In the genomic region with DNA sequence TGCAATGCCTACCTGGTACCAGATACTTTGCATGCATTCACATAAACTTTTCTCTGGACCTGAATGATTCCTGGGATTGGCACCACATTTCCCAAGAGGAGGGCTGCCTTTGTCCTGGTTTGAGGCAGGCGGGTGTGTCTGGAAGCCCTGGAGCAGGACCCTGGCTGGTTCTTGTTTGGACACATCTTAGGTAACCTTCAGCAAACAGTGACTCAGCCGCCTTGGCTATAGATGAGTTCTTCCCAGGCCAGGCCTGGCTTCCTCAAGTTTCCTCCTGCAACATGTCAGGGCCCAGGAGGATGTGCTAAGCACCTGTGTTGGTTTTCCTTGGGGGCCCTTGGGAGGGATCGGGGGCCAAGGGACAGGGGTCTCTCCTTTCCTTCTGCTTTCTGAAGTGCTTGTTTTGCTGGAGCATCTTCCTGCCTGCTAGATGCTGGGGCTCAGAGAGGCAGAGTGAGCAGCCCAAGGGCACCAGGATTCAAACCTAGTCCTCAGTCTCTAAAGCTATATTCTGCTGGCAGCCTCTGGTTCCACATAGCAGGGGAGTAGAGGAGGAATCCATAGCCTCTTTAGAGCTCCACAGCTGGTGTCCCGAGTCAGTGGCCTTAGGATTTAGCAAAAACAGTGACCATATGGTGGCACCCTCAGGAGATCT, we compare ENCODE assay signal across 1 cellular context.
TF ChIP-seq lines count a peak whose summit lies in the region.

No MANE protein-coding gene starts in this region.

TF ChIP-seq in HepG2, 621 proteins besides CTCF, POLR2A, EP300 and RAD21 (continued from another document):
- TF ChIP-seq, protein P1, sequence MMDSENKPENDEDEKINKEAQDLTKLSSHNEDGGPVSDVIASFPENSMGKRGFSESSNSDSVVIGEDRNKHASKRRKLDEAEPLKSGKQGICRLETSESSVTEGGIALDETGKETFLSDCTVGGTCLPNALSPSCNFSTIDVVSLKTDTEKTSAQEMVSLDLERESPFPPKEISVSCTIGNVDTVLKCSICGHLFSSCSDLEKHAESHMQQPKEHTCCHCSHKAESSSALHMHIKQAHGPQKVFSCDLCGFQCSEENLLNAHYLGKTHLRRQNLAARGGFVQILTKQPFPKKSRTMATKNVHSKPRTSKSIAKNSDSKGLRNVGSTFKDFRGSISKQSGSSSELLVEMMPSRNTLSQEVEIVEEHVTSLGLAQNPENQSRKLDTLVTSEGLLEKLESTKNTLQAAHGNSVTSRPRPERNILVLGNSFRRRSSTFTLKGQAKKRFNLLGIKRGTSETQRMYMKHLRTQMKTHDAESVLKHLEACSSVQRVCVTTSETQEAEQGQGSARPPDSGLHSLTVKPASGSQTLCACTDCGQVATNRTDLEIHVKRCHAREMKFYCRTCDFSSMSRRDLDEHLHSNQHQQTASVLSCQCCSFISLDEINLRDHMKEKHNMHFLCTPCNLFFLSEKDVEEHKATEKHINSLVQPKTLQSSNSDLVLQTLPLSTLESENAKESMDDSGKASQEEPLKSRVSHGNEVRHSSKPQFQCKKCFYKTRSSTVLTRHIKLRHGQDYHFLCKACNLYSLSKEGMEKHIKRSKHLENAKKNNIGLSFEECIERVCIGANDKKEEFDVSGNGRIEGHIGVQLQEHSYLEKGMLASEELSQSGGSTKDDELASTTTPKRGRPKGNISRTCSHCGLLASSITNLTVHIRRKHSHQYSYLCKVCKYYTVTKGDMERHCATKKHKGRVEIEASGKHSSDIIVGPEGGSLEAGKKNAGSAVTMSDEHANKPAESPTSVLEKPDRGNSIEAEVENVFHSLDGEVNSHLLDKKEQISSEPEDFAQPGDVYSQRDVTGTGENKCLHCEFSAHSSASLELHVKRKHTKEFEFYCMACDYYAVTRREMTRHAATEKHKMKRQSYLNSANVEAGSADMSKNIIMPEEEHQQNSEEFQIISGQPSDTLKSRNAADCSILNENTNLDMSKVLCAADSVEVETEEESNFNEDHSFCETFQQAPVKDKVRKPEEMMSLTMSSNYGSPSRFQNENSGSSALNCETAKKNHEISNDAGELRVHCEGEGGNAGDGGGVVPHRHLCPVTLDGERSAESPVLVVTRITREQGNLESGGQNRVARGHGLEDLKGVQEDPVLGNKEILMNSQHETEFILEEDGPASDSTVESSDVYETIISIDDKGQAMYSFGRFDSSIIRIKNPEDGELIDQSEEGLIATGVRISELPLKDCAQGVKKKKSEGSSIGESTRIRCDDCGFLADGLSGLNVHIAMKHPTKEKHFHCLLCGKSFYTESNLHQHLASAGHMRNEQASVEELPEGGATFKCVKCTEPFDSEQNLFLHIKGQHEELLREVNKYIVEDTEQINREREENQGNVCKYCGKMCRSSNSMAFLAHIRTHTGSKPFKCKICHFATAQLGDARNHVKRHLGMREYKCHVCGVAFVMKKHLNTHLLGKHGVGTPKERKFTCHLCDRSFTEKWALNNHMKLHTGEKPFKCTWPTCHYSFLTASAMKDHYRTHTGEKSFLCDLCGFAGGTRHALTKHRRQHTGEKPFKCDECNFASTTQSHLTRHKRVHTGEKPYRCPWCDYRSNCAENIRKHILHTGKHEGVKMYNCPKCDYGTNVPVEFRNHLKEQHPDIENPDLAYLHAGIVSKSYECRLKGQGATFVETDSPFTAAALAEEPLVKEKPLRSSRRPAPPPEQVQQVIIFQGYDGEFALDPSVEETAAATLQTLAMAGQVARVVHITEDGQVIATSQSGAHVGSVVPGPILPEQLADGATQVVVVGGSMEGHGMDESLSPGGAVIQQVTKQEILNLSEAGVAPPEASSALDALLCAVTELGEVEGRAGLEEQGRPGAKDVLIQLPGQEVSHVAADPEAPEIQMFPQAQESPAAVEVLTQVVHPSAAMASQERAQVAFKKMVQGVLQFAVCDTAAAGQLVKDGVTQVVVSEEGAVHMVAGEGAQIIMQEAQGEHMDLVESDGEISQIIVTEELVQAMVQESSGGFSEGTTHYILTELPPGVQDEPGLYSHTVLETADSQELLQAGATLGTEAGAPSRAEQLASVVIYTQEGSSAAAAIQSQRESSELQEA (CRISPR knock-in tag; IDR thresholded peaks at IDR 0.05; ENCODE audit: not compliant biosample characterization), result no peak
- TF ChIP-seq ZNF816 (CRISPR knock-in tag; IDR thresholded peaks at IDR 0.05; ENCODE audit: borderline replicate concordance), result no peak
- TF ChIP-seq, protein P2, sequence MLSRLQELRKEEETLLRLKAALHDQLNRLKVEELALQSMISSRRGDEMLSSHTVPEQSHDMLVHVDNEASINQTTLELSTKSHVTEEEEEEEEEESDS (CRISPR knock-in tag; IDR thresholded peaks at IDR 0.05; ENCODE audit: borderline replicate concordance), result no peak
- no peak for TF ChIP-seq NR2F6 (IDR thresholded peaks at IDR 0.05)
- TF ChIP-seq NR2F6 (CRISPR knock-in tag; IDR thresholded peaks at IDR 0.05), result no peak
- TF ChIP-seq SIX1 (CRISPR knock-in tag; IDR thresholded peaks at IDR 0.05; ENCODE audit: borderline replicate concordance), result no peak
- TF ChIP-seq, protein P3, sequence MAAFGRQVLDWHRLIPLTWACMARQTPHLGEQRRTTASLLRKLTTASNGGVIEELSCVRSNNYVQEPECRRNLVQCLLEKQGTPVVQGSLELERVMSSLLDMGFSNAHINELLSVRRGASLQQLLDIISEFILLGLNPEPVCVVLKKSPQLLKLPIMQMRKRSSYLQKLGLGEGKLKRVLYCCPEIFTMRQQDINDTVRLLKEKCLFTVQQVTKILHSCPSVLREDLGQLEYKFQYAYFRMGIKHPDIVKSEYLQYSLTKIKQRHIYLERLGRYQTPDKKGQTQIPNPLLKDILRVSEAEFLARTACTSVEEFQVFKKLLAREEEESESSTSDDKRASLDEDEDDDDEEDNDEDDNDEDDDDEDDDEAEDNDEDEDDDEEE (CRISPR knock-in tag; IDR thresholded peaks at IDR 0.05), result no peak
